ENCODE assay signal across 2 cellular contexts in the genomic region with DNA sequence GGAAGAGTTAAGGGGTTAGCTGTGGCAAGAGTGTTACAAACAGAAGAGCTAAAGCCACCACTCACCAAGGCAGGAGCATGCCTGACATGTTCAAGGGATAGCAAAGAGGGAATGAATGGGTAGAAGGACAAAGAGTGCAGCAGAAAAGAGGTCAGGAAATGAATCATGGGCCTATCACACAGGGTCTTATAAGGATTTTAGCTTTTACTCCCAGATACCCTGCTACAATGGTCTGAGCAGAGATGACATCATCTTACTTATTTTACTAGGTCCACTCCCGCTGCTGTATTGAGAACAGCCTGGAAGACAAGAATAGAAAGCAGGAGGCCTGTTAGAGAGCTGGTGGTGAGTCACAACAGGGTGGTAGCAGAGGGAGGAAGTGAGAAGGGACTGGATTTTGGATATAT.
A peak's percentile ranks its signal among the peaks of the same experiment; 100 is the strongest.
TF ChIP-seq lines count a peak whose summit lies in the region.

No MANE protein-coding gene starts in this region.

TF ChIP-seq in IMR-90, 13 proteins besides CTCF, POLR2A, EP300 and RAD21:
- TF ChIP-seq BHLHE40 (IDR thresholded peaks at IDR 0.05; ENCODE audit: low read depth, low read length) (no peak), FOS (IDR thresholded peaks at IDR 0.05; ENCODE audit: low read depth, low read length) (peak; percentile 60), CHD1 (IDR thresholded peaks at IDR 0.05; ENCODE audit: low read depth, low read length) (no peak), RCOR1 (IDR thresholded peaks at IDR 0.05; ENCODE audit: insufficient replicate concordance, low read length) (no peak), RFX5 (IDR thresholded peaks at IDR 0.05; ENCODE audit: low read depth, low read length) (no peak), CEBPB (IDR thresholded peaks at IDR 0.05; ENCODE audit: low read depth, low read length) (0 out of 2 replicates have a peak, but pooled peaks have one; percentile 3)

TF ChIP-seq in K562, 482 proteins besides CTCF, POLR2A, EP300 and RAD21 (continues in another document):
- TF ChIP-seq SPI1 (IDR thresholded peaks at IDR 0.05; ENCODE audit: borderline replicate concordance, low read depth, low read length) = peak; percentile 76
- no peak for TF ChIP-seq KAT7 (CRISPR knock-in tag; IDR thresholded peaks at IDR 0.05; ENCODE audit: borderline replicate concordance)
- TF ChIP-seq MBD1 (CRISPR knock-in tag; IDR thresholded peaks at IDR 0.05) = no peak
- no peak for TF ChIP-seq CSDE1 (IDR thresholded peaks at IDR 0.05)
- no peak for TF ChIP-seq NR2C1 (IDR thresholded peaks at IDR 0.05)
- no peak for TF ChIP-seq NR2C1 (tag; IDR thresholded peaks at IDR 0.05)
- TF ChIP-seq, protein P1, sequence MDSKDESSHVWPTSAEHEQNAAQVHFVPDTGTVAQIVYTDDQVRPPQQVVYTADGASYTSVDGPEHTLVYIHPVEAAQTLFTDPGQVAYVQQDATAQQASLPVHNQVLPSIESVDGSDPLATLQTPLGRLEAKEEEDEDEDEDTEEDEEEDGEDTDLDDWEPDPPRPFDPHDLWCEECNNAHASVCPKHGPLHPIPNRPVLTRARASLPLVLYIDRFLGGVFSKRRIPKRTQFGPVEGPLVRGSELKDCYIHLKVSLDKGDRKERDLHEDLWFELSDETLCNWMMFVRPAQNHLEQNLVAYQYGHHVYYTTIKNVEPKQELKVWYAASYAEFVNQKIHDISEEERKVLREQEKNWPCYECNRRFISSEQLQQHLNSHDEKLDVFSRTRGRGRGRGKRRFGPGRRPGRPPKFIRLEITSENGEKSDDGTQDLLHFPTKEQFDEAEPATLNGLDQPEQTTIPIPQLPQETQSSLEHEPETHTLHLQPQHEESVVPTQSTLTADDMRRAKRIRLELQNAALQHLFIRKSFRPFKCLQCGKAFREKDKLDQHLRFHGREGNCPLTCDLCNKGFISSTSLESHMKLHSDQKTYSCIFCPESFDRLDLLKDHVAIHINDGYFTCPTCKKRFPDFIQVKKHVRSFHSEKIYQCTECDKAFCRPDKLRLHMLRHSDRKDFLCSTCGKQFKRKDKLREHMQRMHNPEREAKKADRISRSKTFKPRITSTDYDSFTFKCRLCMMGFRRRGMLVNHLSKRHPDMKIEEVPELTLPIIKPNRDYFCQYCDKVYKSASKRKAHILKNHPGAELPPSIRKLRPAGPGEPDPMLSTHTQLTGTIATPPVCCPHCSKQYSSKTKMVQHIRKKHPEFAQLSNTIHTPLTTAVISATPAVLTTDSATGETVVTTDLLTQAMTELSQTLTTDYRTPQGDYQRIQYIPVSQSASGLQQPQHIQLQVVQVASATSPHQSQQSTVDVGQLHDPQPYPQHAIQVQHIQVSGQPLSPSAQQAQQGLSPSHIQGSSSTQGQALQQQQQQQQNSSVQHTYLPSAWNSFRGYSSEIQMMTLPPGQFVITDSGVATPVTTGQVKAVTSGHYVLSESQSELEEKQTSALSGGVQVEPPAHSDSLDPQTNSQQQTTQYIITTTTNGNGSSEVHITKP (IDR thresholded peaks at IDR 0.05; ENCODE audit: partially characterized antibody) = peak; percentile 52
- no peak for TF ChIP-seq L3MBTL2 (IDR thresholded peaks at IDR 0.05)
- TF ChIP-seq, protein P2, sequence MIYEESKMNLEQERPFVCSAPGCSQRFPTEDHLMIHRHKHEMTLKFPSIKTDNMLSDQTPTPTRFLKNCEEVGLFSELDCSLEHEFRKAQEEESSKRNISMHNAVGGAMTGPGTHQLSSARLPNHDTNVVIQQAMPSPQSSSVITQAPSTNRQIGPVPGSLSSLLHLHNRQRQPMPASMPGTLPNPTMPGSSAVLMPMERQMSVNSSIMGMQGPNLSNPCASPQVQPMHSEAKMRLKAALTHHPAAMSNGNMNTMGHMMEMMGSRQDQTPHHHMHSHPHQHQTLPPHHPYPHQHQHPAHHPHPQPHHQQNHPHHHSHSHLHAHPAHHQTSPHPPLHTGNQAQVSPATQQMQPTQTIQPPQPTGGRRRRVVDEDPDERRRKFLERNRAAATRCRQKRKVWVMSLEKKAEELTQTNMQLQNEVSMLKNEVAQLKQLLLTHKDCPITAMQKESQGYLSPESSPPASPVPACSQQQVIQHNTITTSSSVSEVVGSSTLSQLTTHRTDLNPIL (CRISPR knock-in tag; IDR thresholded peaks at IDR 0.05) = no peak
- no peak for TF ChIP-seq ZNF511 (CRISPR knock-in tag; IDR thresholded peaks at IDR 0.05)
- no peak for TF ChIP-seq CBX5 (IDR thresholded peaks at IDR 0.05; ENCODE audit: borderline replicate concordance, low read depth)
- no peak for TF ChIP-seq CLOCK (CRISPR knock-in tag; IDR thresholded peaks at IDR 0.05; ENCODE audit: borderline replicate concordance)
- no peak for TF ChIP-seq SP1 (CRISPR knock-in tag; IDR thresholded peaks at IDR 0.05)
- 0 out of 2 replicates have a peak, but pooled peaks have one; percentile 30 for TF ChIP-seq JUN (IDR thresholded peaks at IDR 0.05; ENCODE audit: borderline replicate concordance, low read depth, low read length)
- TF ChIP-seq JUN (CRISPR knock-in tag; IDR thresholded peaks at IDR 0.05; ENCODE audit: borderline replicate concordance) = no peak
- TF ChIP-seq ZNF184 (CRISPR knock-in tag; IDR thresholded peaks at IDR 0.05) = no peak
- TF ChIP-seq, protein P3, sequence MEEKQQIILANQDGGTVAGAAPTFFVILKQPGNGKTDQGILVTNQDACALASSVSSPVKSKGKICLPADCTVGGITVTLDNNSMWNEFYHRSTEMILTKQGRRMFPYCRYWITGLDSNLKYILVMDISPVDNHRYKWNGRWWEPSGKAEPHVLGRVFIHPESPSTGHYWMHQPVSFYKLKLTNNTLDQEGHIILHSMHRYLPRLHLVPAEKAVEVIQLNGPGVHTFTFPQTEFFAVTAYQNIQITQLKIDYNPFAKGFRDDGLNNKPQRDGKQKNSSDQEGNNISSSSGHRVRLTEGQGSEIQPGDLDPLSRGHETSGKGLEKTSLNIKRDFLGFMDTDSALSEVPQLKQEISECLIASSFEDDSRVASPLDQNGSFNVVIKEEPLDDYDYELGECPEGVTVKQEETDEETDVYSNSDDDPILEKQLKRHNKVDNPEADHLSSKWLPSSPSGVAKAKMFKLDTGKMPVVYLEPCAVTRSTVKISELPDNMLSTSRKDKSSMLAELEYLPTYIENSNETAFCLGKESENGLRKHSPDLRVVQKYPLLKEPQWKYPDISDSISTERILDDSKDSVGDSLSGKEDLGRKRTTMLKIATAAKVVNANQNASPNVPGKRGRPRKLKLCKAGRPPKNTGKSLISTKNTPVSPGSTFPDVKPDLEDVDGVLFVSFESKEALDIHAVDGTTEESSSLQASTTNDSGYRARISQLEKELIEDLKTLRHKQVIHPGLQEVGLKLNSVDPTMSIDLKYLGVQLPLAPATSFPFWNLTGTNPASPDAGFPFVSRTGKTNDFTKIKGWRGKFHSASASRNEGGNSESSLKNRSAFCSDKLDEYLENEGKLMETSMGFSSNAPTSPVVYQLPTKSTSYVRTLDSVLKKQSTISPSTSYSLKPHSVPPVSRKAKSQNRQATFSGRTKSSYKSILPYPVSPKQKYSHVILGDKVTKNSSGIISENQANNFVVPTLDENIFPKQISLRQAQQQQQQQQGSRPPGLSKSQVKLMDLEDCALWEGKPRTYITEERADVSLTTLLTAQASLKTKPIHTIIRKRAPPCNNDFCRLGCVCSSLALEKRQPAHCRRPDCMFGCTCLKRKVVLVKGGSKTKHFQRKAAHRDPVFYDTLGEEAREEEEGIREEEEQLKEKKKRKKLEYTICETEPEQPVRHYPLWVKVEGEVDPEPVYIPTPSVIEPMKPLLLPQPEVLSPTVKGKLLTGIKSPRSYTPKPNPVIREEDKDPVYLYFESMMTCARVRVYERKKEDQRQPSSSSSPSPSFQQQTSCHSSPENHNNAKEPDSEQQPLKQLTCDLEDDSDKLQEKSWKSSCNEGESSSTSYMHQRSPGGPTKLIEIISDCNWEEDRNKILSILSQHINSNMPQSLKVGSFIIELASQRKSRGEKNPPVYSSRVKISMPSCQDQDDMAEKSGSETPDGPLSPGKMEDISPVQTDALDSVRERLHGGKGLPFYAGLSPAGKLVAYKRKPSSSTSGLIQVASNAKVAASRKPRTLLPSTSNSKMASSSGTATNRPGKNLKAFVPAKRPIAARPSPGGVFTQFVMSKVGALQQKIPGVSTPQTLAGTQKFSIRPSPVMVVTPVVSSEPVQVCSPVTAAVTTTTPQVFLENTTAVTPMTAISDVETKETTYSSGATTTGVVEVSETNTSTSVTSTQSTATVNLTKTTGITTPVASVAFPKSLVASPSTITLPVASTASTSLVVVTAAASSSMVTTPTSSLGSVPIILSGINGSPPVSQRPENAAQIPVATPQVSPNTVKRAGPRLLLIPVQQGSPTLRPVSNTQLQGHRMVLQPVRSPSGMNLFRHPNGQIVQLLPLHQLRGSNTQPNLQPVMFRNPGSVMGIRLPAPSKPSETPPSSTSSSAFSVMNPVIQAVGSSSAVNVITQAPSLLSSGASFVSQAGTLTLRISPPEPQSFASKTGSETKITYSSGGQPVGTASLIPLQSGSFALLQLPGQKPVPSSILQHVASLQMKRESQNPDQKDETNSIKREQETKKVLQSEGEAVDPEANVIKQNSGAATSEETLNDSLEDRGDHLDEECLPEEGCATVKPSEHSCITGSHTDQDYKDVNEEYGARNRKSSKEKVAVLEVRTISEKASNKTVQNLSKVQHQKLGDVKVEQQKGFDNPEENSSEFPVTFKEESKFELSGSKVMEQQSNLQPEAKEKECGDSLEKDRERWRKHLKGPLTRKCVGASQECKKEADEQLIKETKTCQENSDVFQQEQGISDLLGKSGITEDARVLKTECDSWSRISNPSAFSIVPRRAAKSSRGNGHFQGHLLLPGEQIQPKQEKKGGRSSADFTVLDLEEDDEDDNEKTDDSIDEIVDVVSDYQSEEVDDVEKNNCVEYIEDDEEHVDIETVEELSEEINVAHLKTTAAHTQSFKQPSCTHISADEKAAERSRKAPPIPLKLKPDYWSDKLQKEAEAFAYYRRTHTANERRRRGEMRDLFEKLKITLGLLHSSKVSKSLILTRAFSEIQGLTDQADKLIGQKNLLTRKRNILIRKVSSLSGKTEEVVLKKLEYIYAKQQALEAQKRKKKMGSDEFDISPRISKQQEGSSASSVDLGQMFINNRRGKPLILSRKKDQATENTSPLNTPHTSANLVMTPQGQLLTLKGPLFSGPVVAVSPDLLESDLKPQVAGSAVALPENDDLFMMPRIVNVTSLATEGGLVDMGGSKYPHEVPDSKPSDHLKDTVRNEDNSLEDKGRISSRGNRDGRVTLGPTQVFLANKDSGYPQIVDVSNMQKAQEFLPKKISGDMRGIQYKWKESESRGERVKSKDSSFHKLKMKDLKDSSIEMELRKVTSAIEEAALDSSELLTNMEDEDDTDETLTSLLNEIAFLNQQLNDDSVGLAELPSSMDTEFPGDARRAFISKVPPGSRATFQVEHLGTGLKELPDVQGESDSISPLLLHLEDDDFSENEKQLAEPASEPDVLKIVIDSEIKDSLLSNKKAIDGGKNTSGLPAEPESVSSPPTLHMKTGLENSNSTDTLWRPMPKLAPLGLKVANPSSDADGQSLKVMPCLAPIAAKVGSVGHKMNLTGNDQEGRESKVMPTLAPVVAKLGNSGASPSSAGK (IDR thresholded peaks at IDR 0.05) = no peak
- TF ChIP-seq SREBF1 (IDR thresholded peaks at IDR 0.05; ENCODE audit: borderline replicate concordance, low read depth, low read length) = no peak
- no peak for TF ChIP-seq HNRNPUL1 (IDR thresholded peaks at IDR 0.05; ENCODE audit: low read length)
- no peak for TF ChIP-seq ZNF75A (CRISPR knock-in tag; IDR thresholded peaks at IDR 0.05)
- no peak for TF ChIP-seq JUNB (CRISPR knock-in tag; conservative IDR thresholded peaks at IDR 0.05)
